In genomic region chr13:97125051-97125809, GRCh38 we compare ENCODE assay signal across 8 cellular contexts.
DNase-seq lines count a peak whose midpoint lies in the region; ATAC-seq and TF ChIP-seq lines count a peak whose summit lies in the region.

No MANE protein-coding gene starts in this region.

- no peak overlapping the region for H3K4me3 ChIP-seq in MG63

- H3K4me1 Mint-ChIP-seq in Calu3 (ENCODE audit: low read depth, unreplicated experiment) (peaks cover 39% of the 10 kb centered on the region), endothelial cell (ENCODE audit: unreplicated experiment) (peaks cover 4% of the 10 kb centered on the region)

- intact Hi-C loops in Calu3 (cut with micrococcal nuclease; ENCODE audit: unreplicated experiment), result no loop called here

- BruUV-seq in Calu3 (replicated peaks; lab: Mats Ljungman, UMichigan), result no TSS peak

- peak; percentile 33 for ATAC-seq in GM19467 (IDR thresholded peaks at IDR 0.05; ENCODE audit: unreplicated experiment)

- H3K36me3 Mint-ChIP-seq in Calu3 (ENCODE audit: insufficient read depth, unreplicated experiment) (no peaks in the 10 kb centered on the region), endothelial cell (ENCODE audit: low read depth, unreplicated experiment) (no peaks in the 10 kb centered on the region)

- H3K4me3 Mint-ChIP-seq in Calu3 (ENCODE audit: low read depth, unreplicated experiment) (no peak overlapping the region), endothelial cell (ENCODE audit: unreplicated experiment) (no peak overlapping the region)

- CTCF ChIA-PET in Calu3 (lab: Charles Lee), result interaction anchor here (1.5 to 1.7 kb wide), 2 partner anchors 15 to 16 kb away, joined by 9 to 15 read pairs; no protein-coding TSS in a partner anchor

- no peaks in the 10 kb centered on the region for H3K27me3 ChIP-seq in MG63

- no peaks in the 10 kb centered on the region for H3K9me3 ChIP-seq in MG63

- DNase-seq in Calu3, result peak; percentile 39
- DNase-seq in MG63, result peak; percentile 65
- peak; percentile 57 to 65 for DNase-seq in activated T-cell treated with anti-CD3 and anti-CD28 coated beads, Interleukin-2, amount 50 U/mL, for 48 hours
- DNase-seq in iPS-NIHi7 (ENCODE audit: extremely low spot score), result peak; percentile 29
- peak; percentile 70 for DNase-seq in stromal cell of bone marrow (ENCODE audit: low read depth)
- DNase-seq in ACHN, result no peak
- no peak for DNase-seq in endothelial cell (ENCODE audit: low spot score)

- TF ChIP-seq CTCF in Calu3 (IDR thresholded peaks at IDR 0.05; ENCODE audit: unreplicated experiment), result no peak
- no peak for TF ChIP-seq CTCF in endothelial cell (IDR thresholded peaks at IDR 0.05; ENCODE audit: unreplicated experiment)

- H3K27ac Mint-ChIP-seq in Calu3 (ENCODE audit: unreplicated experiment) (peak overlapping the region; percentile 52), endothelial cell (ENCODE audit: unreplicated experiment) (no peak overlapping the region)

- in situ Hi-C loops in ACHN (cut with HindIII; ENCODE audit: low pct_ligation_motif_present, low pct_unique_long_range_greater_than_20kb, low sequenced_read_pairs), result no loop called here

- H3K9me3 Mint-ChIP-seq in Calu3 (ENCODE audit: low read depth, unreplicated experiment) (peaks cover 2% of the 10 kb centered on the region), endothelial cell (ENCODE audit: unreplicated experiment) (no peaks in the 10 kb centered on the region)

- H3K27me3 Mint-ChIP-seq in Calu3 (ENCODE audit: unreplicated experiment) (no peaks in the 10 kb centered on the region), endothelial cell (ENCODE audit: unreplicated experiment) (peaks cover 2% of the 10 kb centered on the region)

- no peaks in the 10 kb centered on the region for H3K36me3 ChIP-seq in MG63

Comparison
In these comparisons a context has a peak if more than half of its experiments do, and no peak if none do; other contexts are left out.
1. DNase-seq: peak in Calu3 (single experiment), MG63 (single experiment), activated T-cell treated with anti-CD3 and anti-CD28 coated beads, Interleukin-2, amount 50 U/mL, for 48 hours (2 of 2), iPS-NIHi7 (single experiment) and stromal cell of bone marrow (single experiment); none in ACHN (single experiment) and endothelial cell (single experiment).